ENCODE assay signal across 25 cellular contexts in the genomic region with DNA sequence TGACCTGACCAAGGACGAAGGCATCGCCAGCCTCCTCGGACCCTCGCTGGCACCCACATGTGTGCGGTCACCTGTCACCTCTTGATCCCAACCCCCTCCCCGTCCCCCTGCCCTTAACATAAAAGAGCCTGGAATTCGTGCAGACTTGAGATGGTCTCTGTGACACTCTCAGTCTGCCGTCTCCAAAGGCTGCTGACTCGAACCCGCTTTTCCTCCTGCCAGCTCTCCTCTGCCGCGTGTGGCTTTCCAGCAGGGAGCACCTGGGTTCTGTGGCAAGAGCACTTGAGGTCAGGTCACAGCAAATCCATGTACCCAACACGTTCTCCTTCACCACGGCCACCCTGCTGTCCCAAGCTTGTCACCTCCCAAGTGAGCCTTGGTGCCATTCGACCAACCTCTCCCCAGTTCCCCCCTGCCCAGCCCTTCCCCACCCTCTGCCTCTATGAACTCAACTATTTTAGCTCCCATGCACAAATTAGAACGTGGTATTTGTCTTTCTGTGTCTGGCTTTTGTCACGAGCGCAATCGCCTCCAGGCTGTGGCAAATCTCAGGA.
"Had no signal": no experiment of that assay in that cellular context is flagged by ENCODE, and none has a peak within 500 bp of the region (broad histone marks: within the 10 kb centered on the region; RNA-seq: fewer than 3 reads in every experiment).

No MANE protein-coding gene starts in this region.

- H3K4me3 ChIP-seq: esophagus squamous epithelium, ovary, right lobe of liver, suprapubic skin, transverse colon, upper lobe of right lung, vagina had no signal

- H3K27ac ChIP-seq: esophagus squamous epithelium, ovary, right lobe of liver, suprapubic skin, transverse colon, upper lobe of right lung, vagina had no signal

- H3K4me3 Mint-ChIP-seq: effector memory CD8-positive, alpha-beta T cell; naive thymus-derived CD4-positive, alpha-beta T cell; nephron; stimulated activated naive CD8-positive, alpha-beta T cell treated with anti-CD3 and anti-CD28 coated beads, Interleukin-15, amount 100 ng/mL, for 72 hours had no signal

- H3K4me1 ChIP-seq: esophagus squamous epithelium, right lobe of liver, suprapubic skin, transverse colon, upper lobe of right lung, vagina had no signal

- H3K27me3 ChIP-seq: ovary, right lobe of liver, transverse colon, upper lobe of right lung, vagina had no signal

- H3K4me1 Mint-ChIP-seq: nephron; stimulated activated naive CD8-positive, alpha-beta T cell treated with anti-CD3 and anti-CD28 coated beads, Interleukin-15, amount 100 ng/mL, for 72 hours had no signal

- DNase-seq: cortex of kidney; effector memory CD8-positive, alpha-beta T cell; erythroblast; esophagus squamous epithelium; foreskin melanocyte; mammary epithelial cell; mesendoderm; midbrain; naive thymus-derived CD4-positive, alpha-beta T cell; occipital lobe; retina; small intestine; stimulated activated CD4-positive, alpha-beta T cell treated with anti-CD3 and anti-CD28 coated beads, Interleukin-12 subunit alpha, Interleukin-12 subunit beta, amount 100 ng/mL, for 4 hours; stimulated activated CD4-positive, alpha-beta T cell treated with anti-CD3 and anti-CD28 coated beads, Interleukin-1b, Interleukin-23, amount 100 ng/mL, for 48 hours; stimulated activated CD4-positive, alpha-beta T cell treated with anti-CD3 and anti-CD28 coated beads, Interleukin-4, amount 100 ng/mL, for 1 hour; stimulated activated CD8-positive, alpha-beta memory T cell treated with anti-CD3 and anti-CD28 coated beads, Interleukin-4, amount 100 ng/mL, for 48 hours; stimulated activated naive CD4-positive, alpha-beta T cell; stimulated activated naive CD8-positive, alpha-beta T cell treated with anti-CD3 and anti-CD28 coated beads, Interleukin-15, amount 100 ng/mL, for 72 hours; transverse colon had no signal

- ATAC-seq: effector memory CD8-positive, alpha-beta T cell; naive thymus-derived CD4-positive, alpha-beta T cell; right lobe of liver; stimulated activated naive CD8-positive, alpha-beta T cell treated with anti-CD3 and anti-CD28 coated beads, Interleukin-15, amount 100 ng/mL, for 72 hours; upper lobe of right lung had no signal

- H3K27me3 Mint-ChIP-seq: effector memory CD8-positive, alpha-beta T cell; naive thymus-derived CD4-positive, alpha-beta T cell; stimulated activated naive CD8-positive, alpha-beta T cell treated with anti-CD3 and anti-CD28 coated beads, Interleukin-15, amount 100 ng/mL, for 72 hours had no signal

- H3K9me3 ChIP-seq: esophagus squamous epithelium, ovary, right lobe of liver, suprapubic skin, transverse colon, upper lobe of right lung, vagina had no signal

- H3K27ac Mint-ChIP-seq: effector memory CD8-positive, alpha-beta T cell; nephron had no signal

- H3K9me3 Mint-ChIP-seq: effector memory CD8-positive, alpha-beta T cell; naive thymus-derived CD4-positive, alpha-beta T cell; nephron; stimulated activated naive CD8-positive, alpha-beta T cell treated with anti-CD3 and anti-CD28 coated beads, Interleukin-15, amount 100 ng/mL, for 72 hours had no signal

- H3K36me3 ChIP-seq: esophagus squamous epithelium, ovary, right lobe of liver, suprapubic skin, transverse colon, upper lobe of right lung, vagina had no signal
